12 cellular contexts compared by ENCODE assay signal in genomic region chr7:826230-826905, GRCh38. TPM values are rescaled to one million over a fixed set of nuclear protein-coding genes. Genes with fewer than 3 reads are reported as not detected.
DNase-seq lines count a peak whose midpoint lies in the region; ATAC-seq, FAIRE-seq and TF ChIP-seq lines count a peak whose summit lies in the region.
"Had no signal": no experiment of that assay in that cellular context is flagged by ENCODE, and none has a peak within 500 bp of the region (broad histone marks: within the 10 kb centered on the region; RNA-seq: fewer than 3 reads in every experiment).

No MANE protein-coding gene starts in this region.

- no peak for TF ChIP-seq POLR2A in GM12891 (IDR thresholded peaks at IDR 0.05; ENCODE audit: low read depth, low read length)

- no peak for DNase-seq in GM12891 (ENCODE audit: insufficient read length, low spot score)
- no peak for DNase-seq in left ventricle myocardium inferior
- no peak for DNase-seq in omental fat pad (ENCODE audit: low spot score)
- DNase-seq in RCC 7860 (ENCODE audit: low spot score) = no peak
- DNase-seq: activated CD4-positive, alpha-beta memory T cell treated with anti-CD3 and anti-CD28 coated beads, Interleukin-2, amount 10 ng/mL, durations not matched to agents 7 days and 5 days; NK-92 treated with Interleukin-12 subunit alpha and Interleukin-12 subunit beta, amount 100 ng/mL, for 24 hours had no signal

- intact Hi-C loops in left ventricle myocardium inferior (cut with micrococcal nuclease) = no loop called here

- no peaks in the 10 kb centered on the region for H3K27me3 ChIP-seq in left ventricle myocardium inferior (ENCODE audit: low read depth)
- H3K27me3 ChIP-seq: hepatocyte had no signal

- H3K27ac ChIP-seq in VCaP (peak overlapping the region; percentile 53), left ventricle myocardium inferior (replicated peaks) (peak overlapping the region; percentile 95), skin epidermis (peak overlapping the region in 11 of 21 experiments; percentile 13 to 75 (median 46))
- H3K27ac ChIP-seq: hepatocyte, HL-60 had no signal

- peak overlapping the region; percentile 11 for H3K4me3 ChIP-seq in left ventricle myocardium inferior
- H3K4me3 ChIP-seq in skin epidermis = no peak overlapping the region
- H3K4me3 ChIP-seq: hepatocyte, mucosa of descending colon had no signal

- H3K4me1 ChIP-seq in left ventricle myocardium inferior = peaks cover 99% of the 10 kb centered on the region

- H3K36me3 ChIP-seq in left ventricle myocardium inferior = no peaks in the 10 kb centered on the region

- no peaks in the 10 kb centered on the region for H3K9me3 ChIP-seq in left ventricle myocardium inferior (replicated peaks)
- H3K9me3 ChIP-seq: mucosa of descending colon had no signal

- TF ChIP-seq CTCF in VCaP (conservative IDR thresholded peaks at IDR 0.05) (no peak), left ventricle myocardium inferior (IDR thresholded peaks at IDR 0.05; ENCODE audit: borderline replicate concordance) (no peak), omental fat pad (IDR thresholded peaks at IDR 0.05) (no peak)

- no peak for ATAC-seq in omental fat pad (ENCODE audit: low FRiP score)
- no peak for ATAC-seq in GM19455 (IDR thresholded peaks at IDR 0.05; ENCODE audit: unreplicated experiment)
- ATAC-seq: mucosa of descending colon had no signal

- FAIRE-seq in GM12891 (lab: Jason Lieb, UNC) = no peak
- FAIRE-seq in RCC 7860 (lab: Jason Lieb, UNC) = no peak

TF ChIP-seq in GM12891, 5 proteins besides CTCF, POLR2A, EP300 and RAD21:
- TF ChIP-seq PAX5 (IDR thresholded peaks at IDR 0.05; ENCODE audit: insufficient read depth, low read length, severe bottlenecking) (no peak), POU2F2 (IDR thresholded peaks at IDR 0.05; ENCODE audit: low read depth, low read length) (no peak), POLR2AphosphoS5 (IDR thresholded peaks at IDR 0.05; ENCODE audit: low read depth, low read length) (peak; percentile 37; the same call in 1 of the 2 replicates)

RNA-seq across cellular contexts. Expression of gene SUN1, which starts 5.9 kb away (rescaled TPM):
- 60.4 TPM for polyA plus RNA-seq in GM12891 (2012; ENCODE audit: low read depth, missing spikeins)
- total RNA-seq in left ventricle myocardium inferior = 183 TPM
- 100 to 1,000 TPM; 124 to 245 (median 174) TPM for total RNA-seq in omental fat pad

RNA-seq across cellular contexts. Expression of gene GET4, which starts 50.0 kb away (rescaled TPM):
- 27.1 TPM for polyA plus RNA-seq in GM12891 (2012; ENCODE audit: low read depth, missing spikeins)
- total RNA-seq in left ventricle myocardium inferior (22.9 TPM), omental fat pad (10 to 100 TPM; 18.7 to 28.5 (median 23.5) TPM)
